8 cellular contexts compared by ENCODE assay signal in genomic region chrX:120250522-120251271, GRCh38.
DNase-seq lines count a peak whose midpoint lies in the region; ATAC-seq lines count a peak whose summit lies in the region.

A gene with protein sequence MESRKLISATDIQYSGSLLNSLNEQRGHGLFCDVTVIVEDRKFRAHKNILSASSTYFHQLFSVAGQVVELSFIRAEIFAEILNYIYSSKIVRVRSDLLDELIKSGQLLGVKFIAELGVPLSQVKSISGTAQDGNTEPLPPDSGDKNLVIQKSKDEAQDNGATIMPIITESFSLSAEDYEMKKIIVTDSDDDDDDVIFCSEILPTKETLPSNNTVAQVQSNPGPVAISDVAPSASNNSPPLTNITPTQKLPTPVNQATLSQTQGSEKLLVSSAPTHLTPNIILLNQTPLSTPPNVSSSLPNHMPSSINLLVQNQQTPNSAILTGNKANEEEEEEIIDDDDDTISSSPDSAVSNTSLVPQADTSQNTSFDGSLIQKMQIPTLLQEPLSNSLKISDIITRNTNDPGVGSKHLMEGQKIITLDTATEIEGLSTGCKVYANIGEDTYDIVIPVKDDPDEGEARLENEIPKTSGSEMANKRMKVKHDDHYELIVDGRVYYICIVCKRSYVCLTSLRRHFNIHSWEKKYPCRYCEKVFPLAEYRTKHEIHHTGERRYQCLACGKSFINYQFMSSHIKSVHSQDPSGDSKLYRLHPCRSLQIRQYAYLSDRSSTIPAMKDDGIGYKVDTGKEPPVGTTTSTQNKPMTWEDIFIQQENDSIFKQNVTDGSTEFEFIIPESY (plus strand): TSS chrX:120250812. CDS start chrX:120253416, 2,604 bp downstream.

- ATAC-seq in GM19035 (IDR thresholded peaks at IDR 0.05; ENCODE audit: unreplicated experiment) (peak; percentile 98), HG03354 (IDR thresholded peaks at IDR 0.05; ENCODE audit: poor library complexity, severe bottlenecking, unreplicated experiment) (peak; percentile 97)
- peak; percentile 99 to 100 for ATAC-seq in activated CD4-positive, CD25-positive, alpha-beta regulatory T cell treated with anti-CD3 and anti-CD28 coated beads, Interleukin-2, amount 50 U/mL, for 24 hours

- DNase-seq in AML-193 (lab: John Stamatoyannopoulos, UW) (peak; percentile 74 to 79), NCI-H446 (lab: John Stamatoyannopoulos, UW) (peak; percentile 84 to 94), cerebellar nuclear complex (lab: John Stamatoyannopoulos, UW) (peak; percentile 46 to 62), islet precursor cell (peak; percentile 96)
- peak; percentile 66 to 79 (median 76) for DNase-seq in stimulated activated CD4-positive, alpha-beta T cell treated with anti-CD3 and anti-CD28 coated beads, Interleukin-12 subunit alpha, Interleukin-12 subunit beta, amount 100 ng/mL, for 48 hours (ENCODE audit: low read depth in 2 of 3, low spot score in 1 of 3)

Comparison
In these comparisons a context has a peak if more than half of its experiments do, and no peak if none do; other contexts are left out.
1. Peak in every context shown above with its lines: DNase-seq and ATAC-seq.